Comparison of ENCODE assay signal across 9 cellular contexts in genomic region chr11:18775492-18776292, GRCh38. TPM values are rescaled to one million over a fixed set of nuclear protein-coding genes. Genes with fewer than 3 reads are reported as not detected.
DNase-seq lines count a peak whose midpoint lies in the region; ATAC-seq and TF ChIP-seq lines count a peak whose summit lies in the region.
"Had no signal": no experiment of that assay in that cellular context is flagged by ENCODE, and none has a peak within 500 bp of the region (broad histone marks: within the 10 kb centered on the region; RNA-seq: fewer than 3 reads in every experiment).

No MANE protein-coding gene starts in this region.

- H3K4me1 Mint-ChIP-seq in CD4-positive, CD25-positive, alpha-beta regulatory T cell, result peaks cover 0 to 18% (median 14%) of the 10 kb centered on the region in 4 donors

- ATAC-seq in CD4-positive, CD25-positive, alpha-beta regulatory T cell (ENCODE audit: low read depth in 2 of 2), result no peak
- peak; percentile 86 for ATAC-seq in GM18868 (IDR thresholded peaks at IDR 0.05; ENCODE audit: unreplicated experiment)
- ATAC-seq in HG03064 (IDR thresholded peaks at IDR 0.05; ENCODE audit: low read depth, unreplicated experiment), result peak; percentile 67
- ATAC-seq in HG02840 (IDR thresholded peaks at IDR 0.05; ENCODE audit: low FRiP score, unreplicated experiment), result no peak

- peak overlapping the region in 1 of 3 donors; percentile 79 for H3K27ac Mint-ChIP-seq in CD4-positive, CD25-positive, alpha-beta regulatory T cell

- H3K4me3 Mint-ChIP-seq in CD4-positive, CD25-positive, alpha-beta regulatory T cell, result no peak overlapping the region

- no peaks in the 10 kb centered on the region for H3K4me1 ChIP-seq in CD4-positive, CD25-positive, alpha-beta regulatory T cell (ENCODE audit: control insufficient read depth, insufficient read depth, low read length, poor library complexity, severe bottlenecking)

- no peaks in the 10 kb centered on the region for H3K27me3 Mint-ChIP-seq in CD4-positive, CD25-positive, alpha-beta regulatory T cell

- H3K27ac ChIP-seq in CD4-positive, CD25-positive, alpha-beta regulatory T cell (ENCODE audit: insufficient read depth, low read length, poor library complexity, severe bottlenecking), result no peak overlapping the region

- DNase-seq in CD4-positive, CD25-positive, alpha-beta regulatory T cell, result peak; percentile 9 to 66 (median 17)
- DNase-seq in NCI-H460 (ENCODE audit: extremely low read depth, low read depth), result peak; percentile 52
- DNase-seq in activated CD8-positive, alpha-beta memory T cell treated with anti-CD3 and anti-CD28 coated beads, Interleukin-2, amount 50 U/mL, for 4 hours, result peak; percentile 52
- DNase-seq in fibroblast of villous mesenchyme (ENCODE audit: low read depth), result peak; percentile 37
- peak; percentile 50 for DNase-seq in retina

- H3K36me3 ChIP-seq in CD4-positive, CD25-positive, alpha-beta regulatory T cell (ENCODE audit: control insufficient read depth, insufficient read depth, low read length), result no peaks in the 10 kb centered on the region

- no peaks in the 10 kb centered on the region for H3K36me3 Mint-ChIP-seq in CD4-positive, CD25-positive, alpha-beta regulatory T cell

- no peaks in the 10 kb centered on the region for H3K9me3 ChIP-seq in CD4-positive, CD25-positive, alpha-beta regulatory T cell (ENCODE audit: control insufficient read depth in 2 of 2, low read length in 2 of 2)

- peak; percentile 80 for TF ChIP-seq CTCF in fibroblast of villous mesenchyme (IDR thresholded peaks at IDR 0.05; ENCODE audit: insufficient read depth, low read depth, low read length)

- H3K27me3 ChIP-seq in CD4-positive, CD25-positive, alpha-beta regulatory T cell (ENCODE audit: control insufficient read depth, insufficient read depth, low read length), result no peaks in the 10 kb centered on the region

- peaks cover 0 to 7% (median 0%) of the 10 kb centered on the region in 7 donors for H3K9me3 Mint-ChIP-seq in CD4-positive, CD25-positive, alpha-beta regulatory T cell

- H3K4me3 ChIP-seq in CD4-positive, CD25-positive, alpha-beta regulatory T cell (ENCODE audit: low read depth, low read length), result no peak overlapping the region
- H3K4me3 ChIP-seq in fibroblast of villous mesenchyme (ENCODE audit: low read depth, low read length), result no peak overlapping the region

RNA-seq across cellular contexts. Expression of gene PTPN5, which starts 15.9 kb away (rescaled TPM):
- not detected for total RNA-seq in CD4-positive, CD25-positive, alpha-beta regulatory T cell
- polyA plus RNA-seq in CD4-positive, CD25-positive, alpha-beta regulatory T cell, result not detected
- not detected in 2 replicates for total RNA-seq in NCI-H460 (2014; rRNA removed; shearing (Covaris generic))
- polyA plus RNA-seq in NCI-H460 (2014; cell fraction: nucleus; rRNA removed), result not detected in 2 replicates
- total RNA-seq in fibroblast of villous mesenchyme, result not detected in 2 replicates
- total RNA-seq: T-helper 1 cell treated with Interleukin-12 subunit alpha and Interleukin-12 subunit beta and Interleukin-4 antibody, amounts not matched to agents 30 ng/mL and 1 ng/mL, for 36 hours had no signal

RNA-seq across cellular contexts. Expression of gene IGSF22, which starts 49.7 kb away (rescaled TPM):
- 2.1 TPM for total RNA-seq in CD4-positive, CD25-positive, alpha-beta regulatory T cell
- polyA plus RNA-seq in CD4-positive, CD25-positive, alpha-beta regulatory T cell, result 1 to 10 TPM; 2.4 to 6.2 (median 3.4) TPM
- not detected in 2 replicates for total RNA-seq in NCI-H460 (2014; rRNA removed; shearing (Covaris generic))
- not detected in 2 replicates for polyA plus RNA-seq in NCI-H460 (2014; cell fraction: nucleus; rRNA removed)
- under 0.01 and 1.3 TPM in 2 replicates for total RNA-seq in fibroblast of villous mesenchyme

Comparison
In these comparisons a context has a peak if more than half of its experiments do, and no peak if none do; other contexts are left out.
1. ATAC-seq: peak in GM18868 (single experiment) and HG03064 (single experiment); none in CD4-positive, CD25-positive, alpha-beta regulatory T cell (0 of 2) and HG02840 (single experiment).
2. Peak in every context shown above with its lines, with median percentiles within 50 percentile points of each other: DNase-seq.